In the genomic region with DNA sequence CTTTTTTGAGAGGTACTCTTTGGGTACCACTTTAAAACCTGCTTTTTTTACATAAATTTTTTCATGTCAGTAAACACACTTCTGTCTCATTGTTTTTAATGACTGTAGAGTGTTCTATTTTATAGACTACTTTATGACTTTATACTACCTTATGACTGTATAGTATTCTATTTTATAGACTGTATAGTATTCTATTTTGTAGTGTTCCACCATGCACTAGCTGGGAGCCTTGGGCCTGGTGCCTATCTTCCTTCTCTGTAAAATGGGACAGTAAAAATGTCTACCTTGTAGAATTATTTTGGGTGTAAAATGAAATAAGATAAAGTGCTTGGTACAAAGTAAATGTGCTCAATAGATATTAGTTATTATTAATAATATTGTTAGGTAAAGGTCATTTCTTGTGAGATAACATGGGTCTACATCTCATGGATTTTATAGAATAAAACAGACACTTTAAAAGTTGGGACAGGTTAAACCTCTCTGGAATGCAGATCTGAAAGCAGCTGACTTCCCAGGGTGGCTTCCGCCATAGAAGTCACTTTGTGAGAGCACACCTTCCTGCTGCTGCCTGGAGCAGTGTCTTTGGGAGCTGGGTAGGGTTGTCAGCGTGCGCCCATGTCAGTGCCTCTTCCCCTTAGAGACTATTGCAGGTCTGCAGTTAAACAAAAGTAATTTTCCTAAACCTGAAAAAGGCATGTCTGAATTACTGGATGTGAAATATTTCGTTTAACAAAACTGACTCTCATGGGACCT, we compare ENCODE assay signal across 22 cellular contexts. TPM values are rescaled to one million over a fixed set of nuclear protein-coding genes. Genes with fewer than 3 reads are reported as not detected.
DNase-seq lines count a peak whose midpoint lies in the region; ATAC-seq and TF ChIP-seq lines count a peak whose summit lies in the region.
"Had no signal": no experiment of that assay in that cellular context is flagged by ENCODE, and none has a peak within 500 bp of the region (broad histone marks: within the 10 kb centered on the region; RNA-seq: fewer than 3 reads in every experiment).

No MANE protein-coding gene starts in this region.

- in situ Hi-C loops in G401 (cut with HindIII; ENCODE audit: low sequenced_read_pairs): no loop called here

- H3K18ac ChIP-seq in trophoblast cell (ENCODE audit: low read length): no peak overlapping the region

- H2AFZ ChIP-seq in GM23338: no peak overlapping the region
- H2AFZ ChIP-seq in trophoblast cell (ENCODE audit: insufficient read depth, low read length, poor library complexity): no peak overlapping the region
- H2AFZ ChIP-seq: PC-9 had no signal

- no peak for ATAC-seq in left ventricle myocardium superior
- peak; percentile 71 for ATAC-seq in GM23338
- ATAC-seq in HG03175 (IDR thresholded peaks at IDR 0.05; ENCODE audit: unreplicated experiment): no peak

- H3K27ac Mint-ChIP-seq in GM23338 (no peak overlapping the region), endodermal cell (no peak overlapping the region)

- H3K4me3 ChIP-seq in cardiac muscle cell (no peak overlapping the region), GM23338 (no peak overlapping the region), endodermal cell (ENCODE audit: low read length) (no peak overlapping the region), trophoblast cell (ENCODE audit: low read depth, low read length) (no peak overlapping the region)
- H3K4me3 ChIP-seq: HAP-1, PC-9 had no signal

- peaks cover 4% of the 10 kb centered on the region for H3K27me3 Mint-ChIP-seq in GM23338 (ENCODE audit: insufficient read depth, low read depth, poor library complexity)
- no peaks in the 10 kb centered on the region for H3K27me3 Mint-ChIP-seq in endodermal cell (ENCODE audit: insufficient read depth)

- H3K23ac ChIP-seq in trophoblast cell (ENCODE audit: low read length): peak overlapping the region; percentile 91

- H3K9me3 Mint-ChIP-seq in GM23338 (peaks cover 4% of the 10 kb centered on the region; the same call in 2 of the 3 replicates), endodermal cell (peaks cover 2% of the 10 kb centered on the region)

- H2BK5ac ChIP-seq in trophoblast cell (ENCODE audit: low read depth, low read length, poor library complexity): no peak overlapping the region

- H3K4ac ChIP-seq in trophoblast cell (ENCODE audit: low read depth, low read length): no peak overlapping the region

- peaks cover 2% of the 10 kb centered on the region for H3K79me1 ChIP-seq in trophoblast cell (ENCODE audit: low read length)

- H3K4me1 ChIP-seq in cardiac muscle cell (ENCODE audit: low read depth) (peaks cover 23% of the 10 kb centered on the region), GM23338 (ENCODE audit: insufficient read depth) (peaks cover 4% of the 10 kb centered on the region; the same call in 1 of the 2 replicates), endodermal cell (ENCODE audit: control insufficient read depth, insufficient read depth, low read length) (peaks cover 6% of the 10 kb centered on the region), trophoblast cell (ENCODE audit: control insufficient read depth in 1 of 2, insufficient read depth in 2 of 2, low read length in 2 of 2) (peaks cover 13 to 19% of the 10 kb centered on the region in 2 experiments)

- no peak overlapping the region for H4K91ac ChIP-seq in trophoblast cell (ENCODE audit: low read depth, low read length)

- no peak overlapping the region for H2AK5ac ChIP-seq in trophoblast cell (ENCODE audit: low read length)

- H4K12ac ChIP-seq in trophoblast cell (ENCODE audit: low read depth, low read length): no peak overlapping the region

- H3K4me1 Mint-ChIP-seq in GM23338 (peaks cover 29% of the 10 kb centered on the region), endodermal cell (peaks cover 13% of the 10 kb centered on the region)

- DNase-seq in cardiac muscle cell (ENCODE audit: low read depth in 1 of 2, low spot score in 1 of 2): no peak
- no peak for DNase-seq in left ventricle myocardium superior
- DNase-seq in GM23338 (ENCODE audit: low spot score): peak; percentile 40
- peak; percentile 54 for DNase-seq in endodermal cell
- DNase-seq in trophoblast cell: no peak
- DNase-seq in G401 (ENCODE audit: low spot score): no peak
- no peak for DNase-seq in foreskin melanocyte
- DNase-seq: ACHN, C1 segment of cervical spinal cord, GF-D8, KG1, NCI-H1092, NCI-H1436, NCI-H1930, NCI-H2227 treated with DMSO at 0.1 percent for 48 hours, NCI-H510A, PC-9, SIG-M5 had no signal

- 92 to 93% methylated on average over 3 to 4 of the region's 4 CpGs for WGBS in endodermal cell (ENCODE audit: insufficient coverage in 1 of 2, insufficient read length in 1 of 2), 2 experiments
- WGBS in trophoblast cell (ENCODE audit: extremely low coverage, insufficient coverage, insufficient read length): no CpG with 5 or more reads among the region's 4 CpGs

- H3K14ac ChIP-seq in trophoblast cell (ENCODE audit: low read length): no peak overlapping the region

- no peak for TF ChIP-seq CTCF in cardiac muscle cell (IDR thresholded peaks at IDR 0.05; ENCODE audit: low read depth, low read length)
- TF ChIP-seq CTCF in GM23338 (conservative IDR thresholded peaks at IDR 0.05; ENCODE audit: low read depth in 2 of 2): no peak
- no peak for TF ChIP-seq CTCF in endodermal cell (conservative IDR thresholded peaks at IDR 0.05)

- H3K9me2 ChIP-seq in GM23338 (ENCODE audit: insufficient read depth): no peaks in the 10 kb centered on the region; the same call in 1 of the 2 replicates

- H3K27me3 ChIP-seq in cardiac muscle cell (no peaks in the 10 kb centered on the region), GM23338 (ENCODE audit: insufficient read depth) (no peaks in the 10 kb centered on the region), endodermal cell (ENCODE audit: control insufficient read depth, insufficient read depth, low read length, poor library complexity, severe bottlenecking) (no peaks in the 10 kb centered on the region), trophoblast cell (ENCODE audit: insufficient read depth, low read length) (no peaks in the 10 kb centered on the region)

- no peaks in the 10 kb centered on the region for H3F3A ChIP-seq in GM23338 (replicated peaks; ENCODE audit: low read depth)

- H3K9ac ChIP-seq in endodermal cell (ENCODE audit: extremely low read depth, low read length, poor library complexity, severe bottlenecking) (no peak overlapping the region), trophoblast cell (ENCODE audit: low read length) (no peak overlapping the region)

- H3K36me3 ChIP-seq in cardiac muscle cell: no peaks in the 10 kb centered on the region
- H3K36me3 ChIP-seq in GM23338 (ENCODE audit: insufficient read depth): no peaks in the 10 kb centered on the region
- no peaks in the 10 kb centered on the region for H3K36me3 ChIP-seq in endodermal cell (ENCODE audit: control insufficient read depth, insufficient read depth, low read length)
- H3K36me3 ChIP-seq in trophoblast cell (ENCODE audit: control insufficient read depth in 1 of 2, insufficient read depth in 2 of 2, low read length in 2 of 2): no peaks in the 10 kb centered on the region
- H3K36me3 ChIP-seq: HAP-1 had no signal

- H3K4me2 ChIP-seq in GM23338: no peak overlapping the region
- no peak overlapping the region for H3K4me2 ChIP-seq in trophoblast cell (ENCODE audit: low read length)
- H3K4me2 ChIP-seq: PC-9 had no signal

- intact Hi-C loops in left ventricle myocardium superior (cut with micrococcal nuclease): no loop called here

- H4K20me1 ChIP-seq in GM23338 (replicated peaks; ENCODE audit: insufficient read depth): peaks cover 18% of the 10 kb centered on the region; the same call in 1 of the 2 replicates

- H2BK120ac ChIP-seq in trophoblast cell (ENCODE audit: insufficient read depth, low read length, poor library complexity): no peak overlapping the region

- no peaks in the 10 kb centered on the region for H3K36me3 Mint-ChIP-seq in GM23338 (ENCODE audit: low read depth)
- H3K36me3 Mint-ChIP-seq in endodermal cell (ENCODE audit: low read depth): peaks cover under 1% of the 10 kb centered on the region

- no peak overlapping the region for H4K8ac ChIP-seq in trophoblast cell (ENCODE audit: low read depth, low read length)

- no peak overlapping the region for H2BK12ac ChIP-seq in trophoblast cell (ENCODE audit: low read length)

- no peak overlapping the region for H3K4me3 Mint-ChIP-seq in GM23338
- no peak overlapping the region for H3K4me3 Mint-ChIP-seq in endodermal cell

- H3K79me2 ChIP-seq in GM23338 (replicated peaks; ENCODE audit: insufficient read depth) (peaks cover 89% of the 10 kb centered on the region), trophoblast cell (ENCODE audit: control insufficient read depth, insufficient read depth, low read length, poor library complexity) (peaks cover 2% of the 10 kb centered on the region)

- H3K9me3 ChIP-seq in cardiac muscle cell (ENCODE audit: low read depth) (no peaks in the 10 kb centered on the region), endodermal cell (ENCODE audit: control insufficient read depth, low read length) (no peaks in the 10 kb centered on the region), trophoblast cell (ENCODE audit: insufficient read depth, low read depth, low read length) (no peaks in the 10 kb centered on the region)
- H3K9me3 ChIP-seq: HAP-1 had no signal

- H3K27ac ChIP-seq in cardiac muscle cell: peak overlapping the region; percentile 57
- no peak overlapping the region for H3K27ac ChIP-seq in GM23338 (ENCODE audit: low read depth)
- no peak overlapping the region for H3K27ac ChIP-seq in endodermal cell (ENCODE audit: low read depth, low read length)
- H3K27ac ChIP-seq in trophoblast cell (ENCODE audit: low read depth, low read length): no peak overlapping the region
- H3K27ac ChIP-seq: HL-60, PC-9, RWPE1 had no signal

TF ChIP-seq in GM23338, 12 proteins besides CTCF, POLR2A, EP300 and RAD21 (continues in another document):
- no peak for TF ChIP-seq ZNF114 (CRISPR knock-in tag; IDR thresholded peaks at IDR 0.05)
- no peak for TF ChIP-seq EZH2phosphoT487 (IDR thresholded peaks at IDR 0.05; ENCODE audit: unreplicated experiment)

RNA-seq across cellular contexts. Expression of a gene that starts 31.0 kb away (rescaled TPM):
- total RNA-seq in cardiac muscle cell: 38.9 and 52.3 TPM in 2 replicates
- polyA plus RNA-seq in cardiac muscle cell: 79.9 and 84.7 TPM in 2 replicates
- 94.4 TPM for total RNA-seq in left ventricle myocardium superior
- total RNA-seq in GM23338 (2014; rRNA removed; shearing (Covaris generic)): 29.0 and 32.0 TPM in 2 replicates
- 14.2 and 17.4 TPM in 2 replicates for polyA plus RNA-seq in GM23338 (2016; fragmentation: Nextera tagmentation; extraction: Ambion mirVana)
- total RNA-seq in endodermal cell: 10 to 100 TPM; 60.5 to 65.9 TPM
- polyA plus RNA-seq in endodermal cell (2013, experiment 1 of 2): 47.6 TPM
- 44.6 TPM for polyA plus RNA-seq in endodermal cell (2013, experiment 2 of 2)
- 38.5 and 42.4 TPM in 2 replicates for polyA plus RNA-seq in trophoblast cell (2013)
- 62.9 and 77.4 TPM in 2 replicates for total RNA-seq in G401 (2014; rRNA removed; shearing (Covaris generic))

Comparison
In these comparisons a context has a peak if more than half of its experiments do, and no peak if none do; other contexts are left out.
1. DNase-seq: peak in GM23338 (single experiment) and endodermal cell (single experiment); none in cardiac muscle cell (0 of 2), left ventricle myocardium superior (single experiment), trophoblast cell (0 of 2), G401 (single experiment) and foreskin melanocyte (single experiment).